ENCODE assay signal across 14 cellular contexts in genomic region chr12:25365340-25365730, GRCh38.
DNase-seq lines count a peak whose midpoint lies in the region; ATAC-seq, FAIRE-seq and TF ChIP-seq lines count a peak whose summit lies in the region.
"Had no signal": no experiment of that assay in that cellular context is flagged by ENCODE, and none has a peak within 500 bp of the region (broad histone marks: within the 10 kb centered on the region; RNA-seq: fewer than 3 reads in every experiment).

No MANE protein-coding gene starts in this region.

- no peaks in the 10 kb centered on the region for H3K27me3 ChIP-seq in Loucy (ENCODE audit: insufficient read depth, low read length, poor library complexity, severe bottlenecking)
- H3K27me3 ChIP-seq in keratinocyte (ENCODE audit: control insufficient read depth, extremely low read depth, insufficient read depth, low read length) = no peaks in the 10 kb centered on the region
- H3K27me3 ChIP-seq: body of pancreas, transverse colon had no signal

- H3F3A ChIP-seq in Loucy (ENCODE audit: low read depth) = no peaks in the 10 kb centered on the region

- dilution Hi-C loops in keratinocyte (cut with MboI; ENCODE audit: extremely low pct_ligation_motif_present, low sequenced_read_pairs) = no loop called here

- H3K36me3 Mint-ChIP-seq in WTC11 = peaks cover 3% of the 10 kb centered on the region

- DNase-seq in NCI-H1417 (lab: John Stamatoyannopoulos, UW) (peak in 2 of 3 experiments; percentile 21 to 60), NCI-H1417 treated with DMSO at 0.1 percent for 48 hours (lab: John Stamatoyannopoulos, UW) (no peak), keratinocyte (ENCODE audit: low read depth, low spot score) (no peak), NCI-H2081 treated with DMSO at 0.1 percent for 48 hours (lab: John Stamatoyannopoulos, UW) (no peak), WTC11 (ENCODE audit: low spot score) (no peak), GM10266 (ENCODE audit: extremely low spot score) (no peak)
- DNase-seq: body of pancreas, NCI-H2227 treated with DMSO at 0.1 percent for 48 hours, SIG-M5, transverse colon had no signal

- H3K9me2 ChIP-seq in Loucy (replicated peaks; ENCODE audit: low read depth, low read length) = no peaks in the 10 kb centered on the region

- H3K27ac Mint-ChIP-seq in WTC11 = no peak overlapping the region

- H3K4me3 Mint-ChIP-seq in WTC11 = no peak overlapping the region

- no peaks in the 10 kb centered on the region for H3K36me3 ChIP-seq in Loucy (ENCODE audit: insufficient read depth, low read length)
- no peaks in the 10 kb centered on the region for H3K36me3 ChIP-seq in keratinocyte (ENCODE audit: control insufficient read depth in 2 of 2, extremely low read depth in 1 of 2, insufficient read depth in 2 of 2, low read length in 2 of 2)
- H3K36me3 ChIP-seq: transverse colon had no signal

- POLR2A ChIA-PET in WTC11 (lab: Charles Lee) = interaction anchor here (0.5 kb wide), 1 partner anchor 33 kb away, joined by 7 read pairs; no protein-coding TSS in a partner anchor

- H3K27me3 Mint-ChIP-seq in WTC11 (ENCODE audit: low read depth) = no peaks in the 10 kb centered on the region

- H3K4me3 ChIP-seq in Loucy (ENCODE audit: low read length, poor library complexity, severe bottlenecking) (no peak overlapping the region), keratinocyte (ENCODE audit: control insufficient read depth in 2 of 3, extremely low read depth in 1 of 3, insufficient read depth in 2 of 3, low read depth in 1 of 3, low read length in 3 of 3) (no peak overlapping the region)
- H3K4me3 ChIP-seq: body of pancreas, transverse colon had no signal

- FAIRE-seq in keratinocyte (lab: Jason Lieb, UNC) = no peak

- H3K9me3 Mint-ChIP-seq in WTC11 = peaks cover 15% of the 10 kb centered on the region

- H3K79me2 ChIP-seq in Loucy (ENCODE audit: insufficient read depth, low read length) = no peaks in the 10 kb centered on the region
- no peaks in the 10 kb centered on the region for H3K79me2 ChIP-seq in keratinocyte (ENCODE audit: control insufficient read depth, insufficient read depth, low read length)

- H3K4me2 ChIP-seq in Loucy (ENCODE audit: low read depth, low read length, poor library complexity, severe bottlenecking) (peak overlapping the region; percentile 26), keratinocyte (ENCODE audit: control insufficient read depth, extremely low read depth, insufficient read depth, low read depth, low read length) (no peak overlapping the region)

- CTCF ChIA-PET in WTC11 (lab: Charles Lee) = interaction anchor here (0.7 to 1.7 kb wide), 3 partner anchors 12 to 124 kb away, joined by 3 to 5 read pairs (median 3); no protein-coding TSS in a partner anchor

- H3K9me1 ChIP-seq in keratinocyte (ENCODE audit: control insufficient read depth, extremely low read depth, insufficient read depth, low read length) = no peaks in the 10 kb centered on the region

- no peaks in the 10 kb centered on the region for H3K9me3 ChIP-seq in Loucy (ENCODE audit: insufficient read depth, low read depth, low read length)
- H3K9me3 ChIP-seq in keratinocyte (ENCODE audit: control insufficient read depth, low read depth, low read length) = no peaks in the 10 kb centered on the region
- H3K9me3 ChIP-seq: body of pancreas, transverse colon had no signal

- ATAC-seq in GM21737 (IDR thresholded peaks at IDR 0.05; ENCODE audit: unreplicated experiment) (peak; percentile 5), WTC11 (no peak)
- ATAC-seq: body of pancreas had no signal

- TF ChIP-seq CTCF in Loucy (conservative IDR thresholded peaks at IDR 0.05; ENCODE audit: low read length) (no peak), keratinocyte (optimal IDR thresholded peaks at IDR 0.05 in 1 of 3, IDR thresholded peaks at IDR 0.05 in 1 of 3, conservative IDR thresholded peaks at IDR 0.05 in 1 of 3; ENCODE audit: extremely low read depth in 1 of 3, insufficient read depth in 2 of 3, low read length in 3 of 3) (no peak), WTC11 (IDR thresholded peaks at IDR 0.05) (no peak), GM10266 (IDR thresholded peaks at IDR 0.05; ENCODE audit: control insufficient read depth, insufficient read depth, low read depth, missing control alignments) (no peak)

- no peaks in the 10 kb centered on the region for H4K20me1 ChIP-seq in Loucy (ENCODE audit: insufficient read depth, low read length, poor library complexity, severe bottlenecking)
- no peaks in the 10 kb centered on the region for H4K20me1 ChIP-seq in keratinocyte (ENCODE audit: control insufficient read depth, extremely low read depth, insufficient read depth, low read length)

- H2AFZ ChIP-seq in Loucy (ENCODE audit: low read length) (peak overlapping the region; percentile 75; the same call in 1 of the 2 replicates), keratinocyte (ENCODE audit: control insufficient read depth, low read length) (peak overlapping the region; percentile 53)

- H3K4me1 Mint-ChIP-seq in WTC11 = peaks cover 14% of the 10 kb centered on the region

- H3K27ac ChIP-seq in keratinocyte (ENCODE audit: control insufficient read depth, insufficient read depth, low read length) = no peak overlapping the region
- H3K27ac ChIP-seq: 22Rv1, body of pancreas, epithelial cell of prostate, transverse colon had no signal

- H3K4me1 ChIP-seq in Loucy (ENCODE audit: insufficient read depth, low read length, poor library complexity, severe bottlenecking) (peaks cover 6% of the 10 kb centered on the region), keratinocyte (ENCODE audit: control insufficient read depth, extremely low read depth, insufficient read depth, low read length) (peaks cover 12% of the 10 kb centered on the region)
- H3K4me1 ChIP-seq: body of pancreas, transverse colon had no signal

- no peak overlapping the region for H3K9ac ChIP-seq in Loucy (ENCODE audit: low read depth, low read length, poor library complexity, severe bottlenecking)
- H3K9ac ChIP-seq in keratinocyte (ENCODE audit: control insufficient read depth, extremely low read depth, insufficient read depth, low read length) = no peak overlapping the region

TF ChIP-seq in WTC11, 78 proteins besides CTCF, POLR2A, EP300 and RAD21:
- TF ChIP-seq ZNF396 (CRISPR knock-in tag; IDR thresholded peaks at IDR 0.05; ENCODE audit: borderline replicate concordance) = no peak
- TF ChIP-seq CBFB (CRISPR knock-in tag; IDR thresholded peaks at IDR 0.05; ENCODE audit: low read depth) = no peak
- TF ChIP-seq KAT7 (CRISPR knock-in tag; IDR thresholded peaks at IDR 0.05; ENCODE audit: borderline replicate concordance) = no peak
- TF ChIP-seq ELF4 (CRISPR knock-in tag; IDR thresholded peaks at IDR 0.05; ENCODE audit: low read depth) = no peak
- TF ChIP-seq GRHL2 (CRISPR knock-in tag; IDR thresholded peaks at IDR 0.05; ENCODE audit: insufficient replicate concordance, severe bottlenecking) = no peak

Comparison
In these comparisons a context has a peak if more than half of its experiments do, and no peak if none do; other contexts are left out.
1. DNase-seq: peak in NCI-H1417 (2 of 3); none in NCI-H1417 treated with DMSO at 0.1 percent for 48 hours (single experiment), keratinocyte (single experiment), NCI-H2081 treated with DMSO at 0.1 percent for 48 hours (single experiment), WTC11 (single experiment) and GM10266 (single experiment).